1 cellular context compared by ENCODE assay signal in the genomic region with DNA sequence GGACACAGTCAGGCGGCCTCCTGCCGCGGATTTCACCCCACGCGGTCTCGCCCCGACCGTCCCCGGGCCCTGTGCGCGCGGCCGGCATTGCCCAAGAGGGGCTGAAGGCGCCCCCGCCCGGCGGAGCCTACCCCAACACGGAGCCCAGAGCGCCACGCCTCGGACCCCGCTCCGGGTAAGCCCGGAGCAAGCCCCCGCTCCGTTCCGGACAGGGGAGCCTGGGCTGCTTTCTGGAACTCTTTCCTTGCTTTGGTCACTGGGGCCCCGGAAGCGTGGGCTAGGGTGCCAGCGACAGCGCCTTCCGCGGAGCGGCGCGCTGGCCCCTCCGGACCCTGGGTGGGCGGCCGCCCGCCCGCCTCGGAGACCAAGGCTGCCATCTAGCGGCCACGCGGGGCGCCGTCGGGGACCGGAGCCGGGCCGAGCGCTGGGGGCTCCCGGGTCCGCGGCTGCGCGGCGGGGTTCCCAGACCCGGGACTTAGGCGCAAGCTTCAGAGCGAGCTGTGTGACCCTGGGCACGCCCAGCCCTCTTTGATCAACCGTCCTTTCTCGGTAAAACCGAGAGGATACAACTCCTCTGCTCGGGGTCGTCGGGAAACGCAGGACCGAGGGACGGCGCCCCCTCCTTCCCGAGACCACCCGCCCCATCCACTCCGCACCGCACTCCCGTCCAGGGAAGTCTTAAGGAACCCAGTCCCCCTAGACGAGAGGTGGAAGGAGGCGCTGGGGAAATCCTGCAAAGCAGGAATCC.
A peak's percentile ranks its signal among the peaks of the same experiment; 100 is the strongest.
TF ChIP-seq lines count a peak whose summit lies in the region.

No MANE protein-coding gene starts in this region.

TF ChIP-seq in HEK293, 187 proteins besides CTCF, POLR2A, EP300 and RAD21 (continued from another document and continues in another):
- TF ChIP-seq, protein P1, sequence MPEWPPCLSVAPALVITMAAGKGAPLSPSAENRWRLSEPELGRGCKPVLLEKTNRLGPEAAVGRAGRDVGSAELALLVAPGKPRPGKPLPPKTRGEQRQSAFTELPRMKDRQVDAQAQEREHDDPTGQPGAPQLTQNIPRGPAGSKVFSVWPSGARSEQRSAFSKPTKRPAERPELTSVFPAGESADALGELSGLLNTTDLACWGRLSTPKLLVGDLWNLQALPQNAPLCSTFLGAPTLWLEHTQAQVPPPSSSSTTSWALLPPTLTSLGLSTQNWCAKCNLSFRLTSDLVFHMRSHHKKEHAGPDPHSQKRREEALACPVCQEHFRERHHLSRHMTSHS (tag by site-specific recombination; IDR thresholded peaks at IDR 0.05): no peak
- TF ChIP-seq ZNF112 (tag by site-specific recombination; IDR thresholded peaks at IDR 0.05) (no peak), ZNF561 (tag by site-specific recombination; IDR thresholded peaks at IDR 0.05; ENCODE audit: borderline replicate concordance) (peak; percentile 54; the same call in 1 of the 2 replicates), ZNF37A (tag by site-specific recombination; IDR thresholded peaks at IDR 0.05) (no peak), ZNF423 (tag by site-specific recombination; IDR thresholded peaks at IDR 0.05) (0 out of 2 replicates have a peak, but pooled peaks have one; percentile 12), ZEB2 (tag by site-specific recombination; IDR thresholded peaks at IDR 0.05) (peak; percentile 40; the same call in 1 of the 2 replicates), ZNF521 (tag by site-specific recombination; IDR thresholded peaks at IDR 0.05) (no peak), TCF7L2 (IDR thresholded peaks at IDR 0.05; ENCODE audit: borderline replicate concordance, low read depth, low read length) (no peak; the same call in 1 of the 2 replicates), ZNF777 (tag by site-specific recombination; IDR thresholded peaks at IDR 0.05; ENCODE audit: borderline replicate concordance) (peak; percentile 59; the same call in 1 of the 2 replicates), ZBTB8A (tag by site-specific recombination; IDR thresholded peaks at IDR 0.05) (peak; percentile 74), ZNF707 (tag by site-specific recombination; IDR thresholded peaks at IDR 0.05) (no peak), ZSCAN30 (tag by site-specific recombination; IDR thresholded peaks at IDR 0.05) (peak; percentile 62), ZFHX2 (tag by site-specific recombination; conservative IDR thresholded peaks at IDR 0.05) (peak; percentile 79), ZNF600 (tag by site-specific recombination; IDR thresholded peaks at IDR 0.05) (no peak), ZNF610 (tag by site-specific recombination; IDR thresholded peaks at IDR 0.05; ENCODE audit: borderline replicate concordance) (peak; percentile 41; the same call in 1 of the 2 replicates), GLIS1 (tag by site-specific recombination; IDR thresholded peaks at IDR 0.05) (peak; percentile 70), ZNF335 (tag by site-specific recombination; conservative IDR thresholded peaks at IDR 0.05) (no peak; the same call in 1 of the 2 replicates)
- TF ChIP-seq, protein P2, sequence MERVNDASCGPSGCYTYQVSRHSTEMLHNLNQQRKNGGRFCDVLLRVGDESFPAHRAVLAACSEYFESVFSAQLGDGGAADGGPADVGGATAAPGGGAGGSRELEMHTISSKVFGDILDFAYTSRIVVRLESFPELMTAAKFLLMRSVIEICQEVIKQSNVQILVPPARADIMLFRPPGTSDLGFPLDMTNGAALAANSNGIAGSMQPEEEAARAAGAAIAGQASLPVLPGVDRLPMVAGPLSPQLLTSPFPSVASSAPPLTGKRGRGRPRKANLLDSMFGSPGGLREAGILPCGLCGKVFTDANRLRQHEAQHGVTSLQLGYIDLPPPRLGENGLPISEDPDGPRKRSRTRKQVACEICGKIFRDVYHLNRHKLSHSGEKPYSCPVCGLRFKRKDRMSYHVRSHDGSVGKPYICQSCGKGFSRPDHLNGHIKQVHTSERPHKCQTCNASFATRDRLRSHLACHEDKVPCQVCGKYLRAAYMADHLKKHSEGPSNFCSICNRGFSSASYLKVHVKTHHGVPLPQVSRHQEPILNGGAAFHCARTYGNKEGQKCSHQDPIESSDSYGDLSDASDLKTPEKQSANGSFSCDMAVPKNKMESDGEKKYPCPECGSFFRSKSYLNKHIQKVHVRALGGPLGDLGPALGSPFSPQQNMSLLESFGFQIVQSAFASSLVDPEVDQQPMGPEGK (tag by site-specific recombination; IDR thresholded peaks at IDR 0.05): 0 out of 2 replicates have a peak, but pooled peaks have one; percentile 45
- TF ChIP-seq, protein P3, sequence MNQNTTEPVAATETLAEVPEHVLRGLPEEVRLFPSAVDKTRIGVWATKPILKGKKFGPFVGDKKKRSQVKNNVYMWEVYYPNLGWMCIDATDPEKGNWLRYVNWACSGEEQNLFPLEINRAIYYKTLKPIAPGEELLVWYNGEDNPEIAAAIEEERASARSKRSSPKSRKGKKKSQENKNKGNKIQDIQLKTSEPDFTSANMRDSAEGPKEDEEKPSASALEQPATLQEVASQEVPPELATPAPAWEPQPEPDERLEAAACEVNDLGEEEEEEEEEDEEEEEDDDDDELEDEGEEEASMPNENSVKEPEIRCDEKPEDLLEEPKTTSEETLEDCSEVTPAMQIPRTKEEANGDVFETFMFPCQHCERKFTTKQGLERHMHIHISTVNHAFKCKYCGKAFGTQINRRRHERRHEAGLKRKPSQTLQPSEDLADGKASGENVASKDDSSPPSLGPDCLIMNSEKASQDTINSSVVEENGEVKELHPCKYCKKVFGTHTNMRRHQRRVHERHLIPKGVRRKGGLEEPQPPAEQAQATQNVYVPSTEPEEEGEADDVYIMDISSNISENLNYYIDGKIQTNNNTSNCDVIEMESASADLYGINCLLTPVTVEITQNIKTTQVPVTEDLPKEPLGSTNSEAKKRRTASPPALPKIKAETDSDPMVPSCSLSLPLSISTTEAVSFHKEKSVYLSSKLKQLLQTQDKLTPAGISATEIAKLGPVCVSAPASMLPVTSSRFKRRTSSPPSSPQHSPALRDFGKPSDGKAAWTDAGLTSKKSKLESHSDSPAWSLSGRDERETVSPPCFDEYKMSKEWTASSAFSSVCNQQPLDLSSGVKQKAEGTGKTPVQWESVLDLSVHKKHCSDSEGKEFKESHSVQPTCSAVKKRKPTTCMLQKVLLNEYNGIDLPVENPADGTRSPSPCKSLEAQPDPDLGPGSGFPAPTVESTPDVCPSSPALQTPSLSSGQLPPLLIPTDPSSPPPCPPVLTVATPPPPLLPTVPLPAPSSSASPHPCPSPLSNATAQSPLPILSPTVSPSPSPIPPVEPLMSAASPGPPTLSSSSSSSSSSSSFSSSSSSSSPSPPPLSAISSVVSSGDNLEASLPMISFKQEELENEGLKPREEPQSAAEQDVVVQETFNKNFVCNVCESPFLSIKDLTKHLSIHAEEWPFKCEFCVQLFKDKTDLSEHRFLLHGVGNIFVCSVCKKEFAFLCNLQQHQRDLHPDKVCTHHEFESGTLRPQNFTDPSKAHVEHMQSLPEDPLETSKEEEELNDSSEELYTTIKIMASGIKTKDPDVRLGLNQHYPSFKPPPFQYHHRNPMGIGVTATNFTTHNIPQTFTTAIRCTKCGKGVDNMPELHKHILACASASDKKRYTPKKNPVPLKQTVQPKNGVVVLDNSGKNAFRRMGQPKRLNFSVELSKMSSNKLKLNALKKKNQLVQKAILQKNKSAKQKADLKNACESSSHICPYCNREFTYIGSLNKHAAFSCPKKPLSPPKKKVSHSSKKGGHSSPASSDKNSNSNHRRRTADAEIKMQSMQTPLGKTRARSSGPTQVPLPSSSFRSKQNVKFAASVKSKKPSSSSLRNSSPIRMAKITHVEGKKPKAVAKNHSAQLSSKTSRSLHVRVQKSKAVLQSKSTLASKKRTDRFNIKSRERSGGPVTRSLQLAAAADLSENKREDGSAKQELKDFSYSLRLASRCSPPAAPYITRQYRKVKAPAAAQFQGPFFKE (tag by site-specific recombination; IDR thresholded peaks at IDR 0.05; ENCODE audit: borderline replicate concordance): no peak
- TF ChIP-seq, protein P4, sequence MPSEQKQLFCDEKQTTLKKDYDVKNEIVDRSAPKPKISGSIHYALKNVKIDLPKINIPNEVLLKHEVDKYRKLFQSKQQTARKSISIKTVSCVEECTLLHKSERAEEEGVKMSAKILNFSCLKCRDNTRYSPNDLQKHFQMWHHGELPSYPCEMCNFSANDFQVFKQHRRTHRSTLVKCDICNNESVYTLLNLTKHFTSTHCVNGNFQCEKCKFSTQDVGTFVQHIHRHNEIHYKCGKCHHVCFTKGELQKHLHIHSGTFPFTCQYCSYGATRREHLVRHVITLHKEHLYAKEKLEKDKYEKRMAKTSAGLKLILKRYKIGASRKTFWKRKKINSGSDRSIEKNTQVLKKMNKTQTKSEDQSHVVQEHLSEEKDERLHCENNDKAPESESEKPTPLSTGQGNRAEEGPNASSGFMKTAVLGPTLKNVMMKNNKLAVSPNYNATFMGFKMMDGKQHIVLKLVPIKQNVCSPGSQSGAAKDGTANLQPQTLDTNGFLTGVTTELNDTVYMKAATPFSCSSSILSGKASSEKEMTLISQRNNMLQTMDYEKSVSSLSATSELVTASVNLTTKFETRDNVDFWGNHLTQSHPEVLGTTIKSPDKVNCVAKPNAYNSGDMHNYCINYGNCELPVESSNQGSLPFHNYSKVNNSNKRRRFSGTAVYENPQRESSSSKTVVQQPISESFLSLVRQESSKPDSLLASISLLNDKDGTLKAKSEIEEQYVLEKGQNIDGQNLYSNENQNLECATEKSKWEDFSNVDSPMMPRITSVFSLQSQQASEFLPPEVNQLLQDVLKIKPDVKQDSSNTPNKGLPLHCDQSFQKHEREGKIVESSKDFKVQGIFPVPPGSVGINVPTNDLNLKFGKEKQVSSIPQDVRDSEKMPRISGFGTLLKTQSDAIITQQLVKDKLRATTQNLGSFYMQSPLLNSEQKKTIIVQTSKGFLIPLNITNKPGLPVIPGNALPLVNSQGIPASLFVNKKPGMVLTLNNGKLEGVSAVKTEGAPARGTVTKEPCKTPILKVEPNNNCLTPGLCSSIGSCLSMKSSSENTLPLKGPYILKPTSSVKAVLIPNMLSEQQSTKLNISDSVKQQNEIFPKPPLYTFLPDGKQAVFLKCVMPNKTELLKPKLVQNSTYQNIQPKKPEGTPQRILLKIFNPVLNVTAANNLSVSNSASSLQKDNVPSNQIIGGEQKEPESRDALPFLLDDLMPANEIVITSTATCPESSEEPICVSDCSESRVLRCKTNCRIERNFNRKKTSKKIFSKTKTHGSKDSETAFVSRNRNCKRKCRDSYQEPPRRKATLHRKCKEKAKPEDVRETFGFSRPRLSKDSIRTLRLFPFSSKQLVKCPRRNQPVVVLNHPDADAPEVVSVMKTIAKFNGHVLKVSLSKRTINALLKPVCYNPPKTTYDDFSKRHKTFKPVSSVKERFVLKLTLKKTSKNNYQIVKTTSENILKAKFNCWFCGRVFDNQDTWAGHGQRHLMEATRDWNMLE (tag by site-specific recombination; conservative IDR thresholded peaks at IDR 0.05; ENCODE audit: low read depth): no peak
- TF ChIP-seq, protein P5, sequence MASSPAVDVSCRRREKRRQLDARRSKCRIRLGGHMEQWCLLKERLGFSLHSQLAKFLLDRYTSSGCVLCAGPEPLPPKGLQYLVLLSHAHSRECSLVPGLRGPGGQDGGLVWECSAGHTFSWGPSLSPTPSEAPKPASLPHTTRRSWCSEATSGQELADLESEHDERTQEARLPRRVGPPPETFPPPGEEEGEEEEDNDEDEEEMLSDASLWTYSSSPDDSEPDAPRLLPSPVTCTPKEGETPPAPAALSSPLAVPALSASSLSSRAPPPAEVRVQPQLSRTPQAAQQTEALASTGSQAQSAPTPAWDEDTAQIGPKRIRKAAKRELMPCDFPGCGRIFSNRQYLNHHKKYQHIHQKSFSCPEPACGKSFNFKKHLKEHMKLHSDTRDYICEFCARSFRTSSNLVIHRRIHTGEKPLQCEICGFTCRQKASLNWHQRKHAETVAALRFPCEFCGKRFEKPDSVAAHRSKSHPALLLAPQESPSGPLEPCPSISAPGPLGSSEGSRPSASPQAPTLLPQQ (tag by site-specific recombination; IDR thresholded peaks at IDR 0.05): 0 out of 2 replicates have a peak, but pooled peaks have one; percentile 31
- TF ChIP-seq, protein P6, sequence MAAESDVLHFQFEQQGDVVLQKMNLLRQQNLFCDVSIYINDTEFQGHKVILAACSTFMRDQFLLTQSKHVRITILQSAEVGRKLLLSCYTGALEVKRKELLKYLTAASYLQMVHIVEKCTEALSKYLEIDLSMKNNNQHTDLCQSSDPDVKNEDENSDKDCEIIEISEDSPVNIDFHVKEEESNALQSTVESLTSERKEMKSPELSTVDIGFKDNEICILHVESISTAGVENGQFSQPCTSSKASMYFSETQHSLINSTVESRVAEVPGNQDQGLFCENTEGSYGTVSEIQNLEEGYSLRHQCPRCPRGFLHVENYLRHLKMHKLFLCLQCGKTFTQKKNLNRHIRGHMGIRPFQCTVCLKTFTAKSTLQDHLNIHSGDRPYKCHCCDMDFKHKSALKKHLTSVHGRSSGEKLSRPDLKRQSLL (tag by site-specific recombination; IDR thresholded peaks at IDR 0.05): 0 out of 2 replicates have a peak, but pooled peaks have one; percentile 15
- TF ChIP-seq, protein P7, sequence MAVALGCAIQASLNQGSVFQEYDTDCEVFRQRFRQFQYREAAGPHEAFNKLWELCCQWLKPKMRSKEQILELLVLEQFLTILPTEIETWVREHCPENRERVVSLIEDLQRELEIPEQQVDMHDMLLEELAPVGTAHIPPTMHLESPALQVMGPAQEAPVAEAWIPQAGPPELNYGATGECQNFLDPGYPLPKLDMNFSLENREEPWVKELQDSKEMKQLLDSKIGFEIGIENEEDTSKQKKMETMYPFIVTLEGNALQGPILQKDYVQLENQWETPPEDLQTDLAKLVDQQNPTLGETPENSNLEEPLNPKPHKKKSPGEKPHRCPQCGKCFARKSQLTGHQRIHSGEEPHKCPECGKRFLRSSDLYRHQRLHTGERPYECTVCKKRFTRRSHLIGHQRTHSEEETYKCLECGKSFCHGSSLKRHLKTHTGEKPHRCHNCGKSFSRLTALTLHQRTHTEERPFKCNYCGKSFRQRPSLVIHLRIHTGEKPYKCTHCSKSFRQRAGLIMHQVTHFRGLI (tag by site-specific recombination; IDR thresholded peaks at IDR 0.05): no peak
- TF ChIP-seq, protein P8, sequence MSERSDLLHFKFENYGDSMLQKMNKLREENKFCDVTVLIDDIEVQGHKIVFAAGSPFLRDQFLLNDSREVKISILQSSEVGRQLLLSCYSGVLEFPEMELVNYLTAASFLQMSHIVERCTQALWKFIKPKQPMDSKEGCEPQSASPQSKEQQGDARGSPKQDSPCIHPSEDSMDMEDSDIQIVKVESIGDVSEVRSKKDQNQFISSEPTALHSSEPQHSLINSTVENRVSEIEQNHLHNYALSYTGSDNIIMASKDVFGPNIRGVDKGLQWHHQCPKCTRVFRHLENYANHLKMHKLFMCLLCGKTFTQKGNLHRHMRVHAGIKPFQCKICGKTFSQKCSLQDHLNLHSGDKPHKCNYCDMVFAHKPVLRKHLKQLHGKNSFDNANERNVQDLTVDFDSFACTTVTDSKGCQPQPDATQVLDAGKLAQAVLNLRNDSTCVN (tag by site-specific recombination; optimal IDR thresholded peaks at IDR 0.05): peak; percentile 52
- TF ChIP-seq, protein P9, sequence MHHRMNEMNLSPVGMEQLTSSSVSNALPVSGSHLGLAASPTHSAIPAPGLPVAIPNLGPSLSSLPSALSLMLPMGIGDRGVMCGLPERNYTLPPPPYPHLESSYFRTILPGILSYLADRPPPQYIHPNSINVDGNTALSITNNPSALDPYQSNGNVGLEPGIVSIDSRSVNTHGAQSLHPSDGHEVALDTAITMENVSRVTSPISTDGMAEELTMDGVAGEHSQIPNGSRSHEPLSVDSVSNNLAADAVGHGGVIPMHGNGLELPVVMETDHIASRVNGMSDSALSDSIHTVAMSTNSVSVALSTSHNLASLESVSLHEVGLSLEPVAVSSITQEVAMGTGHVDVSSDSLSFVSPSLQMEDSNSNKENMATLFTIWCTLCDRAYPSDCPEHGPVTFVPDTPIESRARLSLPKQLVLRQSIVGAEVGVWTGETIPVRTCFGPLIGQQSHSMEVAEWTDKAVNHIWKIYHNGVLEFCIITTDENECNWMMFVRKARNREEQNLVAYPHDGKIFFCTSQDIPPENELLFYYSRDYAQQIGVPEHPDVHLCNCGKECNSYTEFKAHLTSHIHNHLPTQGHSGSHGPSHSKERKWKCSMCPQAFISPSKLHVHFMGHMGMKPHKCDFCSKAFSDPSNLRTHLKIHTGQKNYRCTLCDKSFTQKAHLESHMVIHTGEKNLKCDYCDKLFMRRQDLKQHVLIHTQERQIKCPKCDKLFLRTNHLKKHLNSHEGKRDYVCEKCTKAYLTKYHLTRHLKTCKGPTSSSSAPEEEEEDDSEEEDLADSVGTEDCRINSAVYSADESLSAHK (tag by site-specific recombination; IDR thresholded peaks at IDR 0.05): peak; percentile 80
